Comparison of ENCODE assay signal across 8 cellular contexts in genomic region chr21:35529141-35529863, GRCh38.
DNase-seq lines count a peak whose midpoint lies in the region; ATAC-seq and TF ChIP-seq lines count a peak whose summit lies in the region.

No MANE protein-coding gene starts in this region.

- TF ChIP-seq CTCF in GM12864 (IDR thresholded peaks at IDR 0.05; ENCODE audit: low read depth, low read length, missing control alignments) (no peak), lower lobe of right lung (IDR thresholded peaks at IDR 0.05) (no peak), HFFc6 (IDR thresholded peaks at IDR 0.05) (no peak)

- H3K4me1 ChIP-seq in lower lobe of right lung = peaks cover 20% of the 10 kb centered on the region

- POLR2A ChIA-PET in activated naive CD8-positive, alpha-beta T cell treated with anti-CD3 and anti-CD28 coated beads, Interleukin-2, amount 10 ng/mL, durations not matched to agents 7 days and 5 days (lab: Charles Lee) = interaction anchor here (0.9 to 2.6 kb wide), 3 partner anchors 26 to 482 kb away, joined by 3 to 13 read pairs (median 8); no protein-coding TSS in a partner anchor

- H3K4me3 ChIP-seq in GM12864 (ENCODE audit: low read depth, low read length) (peak overlapping the region; percentile 56), lower lobe of right lung (peak overlapping the region; percentile 48)

- H3K9me3 ChIP-seq in lower lobe of right lung = no peaks in the 10 kb centered on the region

- peaks cover 1% of the 10 kb centered on the region for H3K36me3 Mint-ChIP-seq in activated naive CD8-positive, alpha-beta T cell treated with anti-CD3 and anti-CD28 coated beads, Interleukin-2, amount 10 ng/mL, durations not matched to agents 7 days and 5 days
- H3K36me3 Mint-ChIP-seq in HFFc6 (ENCODE audit: low read depth) = no peaks in the 10 kb centered on the region

- intact Hi-C loops in lower lobe of right lung (cut with DNase I) = no loop called here

- peak overlapping the region; percentile 78 for H3K27ac ChIP-seq in lower lobe of right lung

- H3K27me3 ChIP-seq in lower lobe of right lung (ENCODE audit: low read depth) = no peaks in the 10 kb centered on the region

- no peaks in the 10 kb centered on the region for H3K27me3 Mint-ChIP-seq in activated naive CD8-positive, alpha-beta T cell treated with anti-CD3 and anti-CD28 coated beads, Interleukin-2, amount 10 ng/mL, durations not matched to agents 7 days and 5 days
- H3K27me3 Mint-ChIP-seq in HFFc6 (ENCODE audit: insufficient read depth) = peaks cover 2% of the 10 kb centered on the region; the same call in 1 of the 2 replicates

- peak overlapping the region; percentile 91 for H3K27ac Mint-ChIP-seq in activated naive CD8-positive, alpha-beta T cell treated with anti-CD3 and anti-CD28 coated beads, Interleukin-2, amount 10 ng/mL, durations not matched to agents 7 days and 5 days
- H3K27ac Mint-ChIP-seq in HFFc6 = no peak overlapping the region

- no peak for DNase-seq in GM12864 (ENCODE audit: low read depth)
- no peak for DNase-seq in activated naive CD8-positive, alpha-beta T cell treated with anti-CD3 and anti-CD28 coated beads, Interleukin-2, amount 10 ng/mL, durations not matched to agents 7 days and 5 days
- DNase-seq in lower lobe of right lung = no peak
- DNase-seq in effector CD8-positive, alpha-beta T cell (lab: John Stamatoyannopoulos, UW) = no peak
- DNase-seq in NCI-H1436 treated with DMSO at 0.1 percent for 48 hours (lab: John Stamatoyannopoulos, UW) = no peak
- DNase-seq in GDM1 (lab: John Stamatoyannopoulos, UW) = no peak
- DNase-seq in HFFc6 = no peak

- ATAC-seq in HG03196 (IDR thresholded peaks at IDR 0.05; ENCODE audit: unreplicated experiment) (peak; percentile 42), lower lobe of right lung (peak; percentile 37 to 51)
- peak; percentile 63 for ATAC-seq in activated naive CD8-positive, alpha-beta T cell treated with anti-CD3 and anti-CD28 coated beads, Interleukin-2, amount 10 ng/mL, durations not matched to agents 7 days and 5 days (ENCODE audit: low read depth)

- no peaks in the 10 kb centered on the region for H3K36me3 ChIP-seq in lower lobe of right lung

- no peaks in the 10 kb centered on the region for H3K9me3 Mint-ChIP-seq in activated naive CD8-positive, alpha-beta T cell treated with anti-CD3 and anti-CD28 coated beads, Interleukin-2, amount 10 ng/mL, durations not matched to agents 7 days and 5 days
- H3K9me3 Mint-ChIP-seq in HFFc6 = no peaks in the 10 kb centered on the region

- peaks cover 41% of the 10 kb centered on the region for H3K4me1 Mint-ChIP-seq in activated naive CD8-positive, alpha-beta T cell treated with anti-CD3 and anti-CD28 coated beads, Interleukin-2, amount 10 ng/mL, durations not matched to agents 7 days and 5 days
- H3K4me1 Mint-ChIP-seq in HFFc6 (ENCODE audit: low read depth) = peaks cover 42% of the 10 kb centered on the region

- peak overlapping the region; percentile 85 for H3K4me3 Mint-ChIP-seq in activated naive CD8-positive, alpha-beta T cell treated with anti-CD3 and anti-CD28 coated beads, Interleukin-2, amount 10 ng/mL, durations not matched to agents 7 days and 5 days
- H3K4me3 Mint-ChIP-seq in HFFc6 = no peak overlapping the region
